In the genomic region with DNA sequence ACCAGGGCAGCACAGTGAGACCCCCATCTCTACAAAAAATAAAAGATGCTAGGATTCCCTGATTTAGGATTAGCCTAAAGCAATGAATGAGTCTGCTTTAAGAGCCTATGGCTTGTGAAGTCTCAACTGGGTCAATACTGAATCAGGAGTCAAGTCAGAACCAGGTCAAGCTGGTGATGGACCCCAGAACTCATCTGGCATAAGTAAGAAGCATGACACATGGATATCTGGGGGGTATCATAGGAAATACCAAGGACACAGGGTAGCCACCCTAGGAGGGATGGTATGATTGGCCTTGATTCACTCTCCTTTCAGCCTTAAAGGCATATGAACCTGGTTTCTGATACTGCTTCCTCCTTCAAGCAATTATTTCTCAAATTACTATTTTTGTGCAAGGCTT, we compare ENCODE assay signal across 11 cellular contexts.
"Had no signal": no experiment of that assay in that cellular context is flagged by ENCODE, and none has a peak within 500 bp of the region (broad histone marks: within the 10 kb centered on the region; RNA-seq: fewer than 3 reads in every experiment).

No MANE protein-coding gene starts in this region.

- H3K27me3 ChIP-seq: adrenal gland, neutrophil, tibial nerve, vagina had no signal

- H3K4me3 Mint-ChIP-seq: brain; dendritic cell treated with granulocyte-macrophage colony-stimulating factor and Interleukin-4, amounts not matched to agents 40 ng/mL and 50 ng/mL, for 4 days had no signal

- H3K36me3 ChIP-seq: neutrophil, tibial nerve, vagina had no signal

- H3K9me3 ChIP-seq: adrenal gland, neutrophil, tibial nerve, vagina had no signal

- ATAC-seq: right cardiac atrium had no signal

- H3K4me1 Mint-ChIP-seq: brain had no signal

- H3K4me1 ChIP-seq: adrenal gland had no signal

- H3K27ac Mint-ChIP-seq: brain; dendritic cell treated with granulocyte-macrophage colony-stimulating factor and Interleukin-4, amounts not matched to agents 40 ng/mL and 50 ng/mL, for 4 days; progenitor cell of endocrine pancreas had no signal

- H3K9me3 Mint-ChIP-seq: brain; dendritic cell treated with granulocyte-macrophage colony-stimulating factor and Interleukin-4, amounts not matched to agents 40 ng/mL and 50 ng/mL, for 4 days had no signal

- H3K27me3 Mint-ChIP-seq: brain; dendritic cell treated with granulocyte-macrophage colony-stimulating factor and Interleukin-4, amounts not matched to agents 40 ng/mL and 50 ng/mL, for 4 days; progenitor cell of endocrine pancreas had no signal

- DNase-seq: activated CD4-positive, CD25-positive, alpha-beta regulatory T cell treated with anti-CD3 and anti-CD28 coated beads, Interleukin-2, amount 50 U/mL, for 72 hours; activated T-cell treated with anti-CD3 and anti-CD28 coated beads for 4 hours; adrenal gland; right cardiac atrium; small intestine had no signal

- H3K4me3 ChIP-seq: adrenal gland, tibial nerve, vagina had no signal

- H3K27ac ChIP-seq: adrenal gland, neutrophil, tibial nerve, vagina had no signal
